In the genomic region with DNA sequence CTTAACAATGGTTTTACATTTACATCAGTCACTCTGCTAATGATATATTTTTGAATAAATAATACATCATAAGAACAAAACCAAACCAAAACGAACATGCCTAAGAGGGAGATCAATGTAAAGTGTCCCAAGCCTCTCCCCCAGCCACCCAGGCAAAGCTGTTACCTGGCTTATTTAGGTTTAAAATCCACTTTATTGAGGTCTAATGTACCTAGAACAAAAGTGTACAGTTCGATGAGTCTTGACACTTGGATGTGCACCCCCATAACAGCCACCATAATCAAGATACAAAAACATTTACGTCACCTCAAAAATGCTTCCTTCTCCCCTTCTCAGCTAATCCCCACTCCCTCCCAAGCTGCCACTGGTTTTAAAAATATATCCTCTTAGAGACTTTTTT, we compare ENCODE assay signal across 21 cellular contexts. TPM values are rescaled to one million over a fixed set of nuclear protein-coding genes. Genes with fewer than 3 reads are reported as not detected.
DNase-seq lines count a peak whose midpoint lies in the region; ATAC-seq and TF ChIP-seq lines count a peak whose summit lies in the region.
"Had no signal": no experiment of that assay in that cellular context is flagged by ENCODE, and none has a peak within 500 bp of the region (broad histone marks: within the 10 kb centered on the region; RNA-seq: fewer than 3 reads in every experiment).

No MANE protein-coding gene starts in this region.

- H3K9ac ChIP-seq in neural cell (ENCODE audit: low read length): no peak overlapping the region

- POLR2A ChIA-PET in WTC11 (lab: Charles Lee): interaction anchor here (0.6 kb wide), 1 partner anchor 1165 kb away, joined by 3 read pairs; no protein-coding TSS in a partner anchor
- POLR2A ChIA-PET in CD4-positive, alpha-beta memory T cell (lab: Charles Lee; ENCODE audit: partially characterized antibody): no interaction called here

- H3K4me3 Mint-ChIP-seq in WTC11 (peak overlapping the region; percentile 65; the same call in 1 of the 2 replicates), type B pancreatic cell (peak overlapping the region; percentile 51)
- H3K4me3 Mint-ChIP-seq in CD4-positive, alpha-beta memory T cell: peak overlapping the region in 3 of 8 donors; percentile 3 to 9 (median 6)

- TF ChIP-seq POLR2A in heart left ventricle (IDR thresholded peaks at IDR 0.05): no peak

- TF ChIP-seq EP300 in neural cell (conservative IDR thresholded peaks at IDR 0.05; ENCODE audit: poor library complexity, severe bottlenecking): no peak

- no peak for TF ChIP-seq RAD21 in neural cell (conservative IDR thresholded peaks at IDR 0.05)

- H4K20me1 ChIP-seq in neural cell (ENCODE audit: insufficient read depth): no peaks in the 10 kb centered on the region

- TF ChIP-seq CTCF in heart left ventricle (IDR thresholded peaks at IDR 0.05) (no peak), WTC11 (IDR thresholded peaks at IDR 0.05) (no peak), neural cell (IDR thresholded peaks at IDR 0.05; ENCODE audit: poor library complexity, severe bottlenecking) (no peak), type B pancreatic cell (conservative IDR thresholded peaks at IDR 0.05) (no peak)

- H3K27ac Mint-ChIP-seq in WTC11 (no peak overlapping the region), type B pancreatic cell (no peak overlapping the region)
- H3K27ac Mint-ChIP-seq in CD4-positive, alpha-beta memory T cell: no peak overlapping the region
- H3K27ac Mint-ChIP-seq: CD4-positive, CD25-positive, alpha-beta regulatory T cell had no signal

- H3K27me3 ChIP-seq in heart left ventricle (peaks cover 7 to 100% (median 48%) of the 10 kb centered on the region in 9 donors), neural cell (ENCODE audit: insufficient read depth, low read depth, low read length) (peaks cover 100% of the 10 kb centered on the region)
- peaks cover 55% of the 10 kb centered on the region for H3K27me3 ChIP-seq in CD4-positive, alpha-beta memory T cell (ENCODE audit: insufficient read depth, low read length)

- H3K27ac ChIP-seq in heart left ventricle (peak overlapping the region; percentile 76 to 98 (median 90)), neural cell (ENCODE audit: low read length) (no peak overlapping the region)
- no peak overlapping the region for H3K27ac ChIP-seq in CD4-positive, alpha-beta memory T cell (ENCODE audit: low read depth, low read length)
- H3K27ac ChIP-seq: SK-N-MC had no signal

- H3K79me2 ChIP-seq in neural cell (replicated peaks; ENCODE audit: insufficient read depth, low read length): no peaks in the 10 kb centered on the region

- H3K4me1 Mint-ChIP-seq in WTC11: peaks cover 58% of the 10 kb centered on the region
- H3K4me1 Mint-ChIP-seq in type B pancreatic cell (ENCODE audit: unreplicated experiment): peaks cover 32% of the 10 kb centered on the region
- H3K4me1 Mint-ChIP-seq in CD4-positive, alpha-beta memory T cell: peaks cover 13 to 32% (median 21%) of the 10 kb centered on the region in 4 donors

- no peak overlapping the region for H3K4me2 ChIP-seq in neural cell (ENCODE audit: low read length)

- peaks cover 100% of the 10 kb centered on the region for H3K27me3 Mint-ChIP-seq in WTC11 (ENCODE audit: low read depth)
- peaks cover 99% of the 10 kb centered on the region for H3K27me3 Mint-ChIP-seq in type B pancreatic cell
- peaks cover 61 to 68% of the 10 kb centered on the region in 2 donors for H3K27me3 Mint-ChIP-seq in CD4-positive, alpha-beta memory T cell

- no peaks in the 10 kb centered on the region for H3K9me2 ChIP-seq in neural cell (ENCODE audit: insufficient read depth, low read length)

- H3K36me3 Mint-ChIP-seq in WTC11: 0 out of 2 replicates have a peak, but pooled peaks cover 2% of the 10 kb centered on the region
- H3K36me3 Mint-ChIP-seq in type B pancreatic cell: no peaks in the 10 kb centered on the region
- H3K36me3 Mint-ChIP-seq in CD4-positive, alpha-beta memory T cell: no peaks in the 10 kb centered on the region
- H3K36me3 Mint-ChIP-seq: CD4-positive, CD25-positive, alpha-beta regulatory T cell had no signal

- no peaks in the 10 kb centered on the region for H3K9me3 Mint-ChIP-seq in WTC11
- no peaks in the 10 kb centered on the region for H3K9me3 Mint-ChIP-seq in type B pancreatic cell
- H3K9me3 Mint-ChIP-seq in CD4-positive, alpha-beta memory T cell: no peaks in the 10 kb centered on the region

- ATAC-seq in heart left ventricle (no peak), WTC11 (no peak)

- H3K9me3 ChIP-seq in heart left ventricle: no peaks in the 10 kb centered on the region
- no peaks in the 10 kb centered on the region for H3K9me3 ChIP-seq in neural cell (ENCODE audit: low read length)
- no peaks in the 10 kb centered on the region for H3K9me3 ChIP-seq in CD4-positive, alpha-beta memory T cell (ENCODE audit: control insufficient read depth in 1 of 2, low read length in 2 of 2)
- H3K9me3 ChIP-seq: BE2C had no signal

- whole genome bisulfite sequencing in heart left ventricle, 4 donors: 19 to 36% (median 30%) methylated on average over 3 of the region's 3 CpGs

- CTCF ChIA-PET in WTC11 (lab: Charles Lee): no interaction called here
- CTCF ChIA-PET in CD4-positive, alpha-beta memory T cell (lab: Charles Lee; ENCODE audit: partially characterized antibody): no interaction called here

- DNase-seq in heart left ventricle: no peak
- no peak for DNase-seq in cardiac septum (ENCODE audit: low spot score)
- no peak for DNase-seq in WTC11 (ENCODE audit: low spot score)
- DNase-seq in type B pancreatic cell (ENCODE audit: extremely low spot score, unreplicated experiment): no peak
- DNase-seq in NCI-H524 treated with DMSO at 0.1 percent for 48 hours (lab: John Stamatoyannopoulos, UW): no peak
- DNase-seq in CD4-positive, alpha-beta memory T cell: no peak
- DNase-seq: BE2C; CD4-positive, CD25-positive, alpha-beta regulatory T cell; COR-L47; DMS79; Kasumi-1; NCI-H1417; NCI-H1694 treated with DMSO at 0.1 percent for 48 hours; NCI-H2081 treated with DMSO at 0.1 percent for 48 hours; NCI-H2171 treated with DMSO at 0.1 percent for 48 hours; NCI-H446; NCI-H526 treated with DMSO at 0.1 percent for 48 hours; SHP77 treated with DMSO at 0.1 percent for 48 hours had no signal

- no peak overlapping the region for H2AFZ ChIP-seq in neural cell (ENCODE audit: low read depth, low read length)

- H3F3A ChIP-seq in neural cell (ENCODE audit: insufficient read depth, low read length, poor library complexity, severe bottlenecking): no peaks in the 10 kb centered on the region

- H3K36me3 ChIP-seq in heart left ventricle: no peaks in the 10 kb centered on the region
- no peaks in the 10 kb centered on the region for H3K36me3 ChIP-seq in neural cell (ENCODE audit: insufficient read depth, low read length)
- H3K36me3 ChIP-seq in CD4-positive, alpha-beta memory T cell (ENCODE audit: insufficient read depth, low read length): no peaks in the 10 kb centered on the region
- H3K36me3 ChIP-seq: BE2C had no signal

- peaks cover 0 to 49% (median 11%) of the 10 kb centered on the region in 12 donors for H3K4me1 ChIP-seq in heart left ventricle
- H3K4me1 ChIP-seq in CD4-positive, alpha-beta memory T cell (ENCODE audit: insufficient read depth, low read length): peaks cover 13% of the 10 kb centered on the region
- H3K4me1 ChIP-seq: BE2C had no signal

- H3K4me3 ChIP-seq in heart left ventricle (peak overlapping the region; percentile 13 to 60 (median 48)), neural cell (ENCODE audit: low read length) (no peak overlapping the region)
- no peak overlapping the region for H3K4me3 ChIP-seq in CD4-positive, alpha-beta memory T cell (ENCODE audit: low read length in 2 of 2)

- intact Hi-C loops in heart left ventricle (cut with DNase I) (loop anchor here in 3 of 10 donors (2.0 to 5.0 kb wide), 2 partner anchors 34 to 36 kb away; no protein-coding TSS in a partner anchor), cardiac septum (cut with DNase I) (no loop called here)
- intact Hi-C loops in CD4-positive, alpha-beta memory T cell (cut with micrococcal nuclease): no loop called here

TF ChIP-seq in WTC11, 78 proteins besides CTCF, POLR2A, EP300 and RAD21 (continues in another document):
- TF ChIP-seq, protein P1, sequence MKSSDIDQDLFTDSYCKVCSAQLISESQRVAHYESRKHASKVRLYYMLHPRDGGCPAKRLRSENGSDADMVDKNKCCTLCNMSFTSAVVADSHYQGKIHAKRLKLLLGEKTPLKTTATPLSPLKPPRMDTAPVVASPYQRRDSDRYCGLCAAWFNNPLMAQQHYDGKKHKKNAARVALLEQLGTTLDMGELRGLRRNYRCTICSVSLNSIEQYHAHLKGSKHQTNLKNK (CRISPR knock-in tag; IDR thresholded peaks at IDR 0.05): no peak
- no peak for TF ChIP-seq NFE2L1 (CRISPR knock-in tag; IDR thresholded peaks at IDR 0.05)
- no peak for TF ChIP-seq ESRRA (CRISPR knock-in tag; IDR thresholded peaks at IDR 0.05; ENCODE audit: borderline replicate concordance)

TF ChIP-seq in neural cell, 6 proteins besides CTCF, POLR2A, EP300 and RAD21 (continues in another document):
- TF ChIP-seq, protein P2, sequence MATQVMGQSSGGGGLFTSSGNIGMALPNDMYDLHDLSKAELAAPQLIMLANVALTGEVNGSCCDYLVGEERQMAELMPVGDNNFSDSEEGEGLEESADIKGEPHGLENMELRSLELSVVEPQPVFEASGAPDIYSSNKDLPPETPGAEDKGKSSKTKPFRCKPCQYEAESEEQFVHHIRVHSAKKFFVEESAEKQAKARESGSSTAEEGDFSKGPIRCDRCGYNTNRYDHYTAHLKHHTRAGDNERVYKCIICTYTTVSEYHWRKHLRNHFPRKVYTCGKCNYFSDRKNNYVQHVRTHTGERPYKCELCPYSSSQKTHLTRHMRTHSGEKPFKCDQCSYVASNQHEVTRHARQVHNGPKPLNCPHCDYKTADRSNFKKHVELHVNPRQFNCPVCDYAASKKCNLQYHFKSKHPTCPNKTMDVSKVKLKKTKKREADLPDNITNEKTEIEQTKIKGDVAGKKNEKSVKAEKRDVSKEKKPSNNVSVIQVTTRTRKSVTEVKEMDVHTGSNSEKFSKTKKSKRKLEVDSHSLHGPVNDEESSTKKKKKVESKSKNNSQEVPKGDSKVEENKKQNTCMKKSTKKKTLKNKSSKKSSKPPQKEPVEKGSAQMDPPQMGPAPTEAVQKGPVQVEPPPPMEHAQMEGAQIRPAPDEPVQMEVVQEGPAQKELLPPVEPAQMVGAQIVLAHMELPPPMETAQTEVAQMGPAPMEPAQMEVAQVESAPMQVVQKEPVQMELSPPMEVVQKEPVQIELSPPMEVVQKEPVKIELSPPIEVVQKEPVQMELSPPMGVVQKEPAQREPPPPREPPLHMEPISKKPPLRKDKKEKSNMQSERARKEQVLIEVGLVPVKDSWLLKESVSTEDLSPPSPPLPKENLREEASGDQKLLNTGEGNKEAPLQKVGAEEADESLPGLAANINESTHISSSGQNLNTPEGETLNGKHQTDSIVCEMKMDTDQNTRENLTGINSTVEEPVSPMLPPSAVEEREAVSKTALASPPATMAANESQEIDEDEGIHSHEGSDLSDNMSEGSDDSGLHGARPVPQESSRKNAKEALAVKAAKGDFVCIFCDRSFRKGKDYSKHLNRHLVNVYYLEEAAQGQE (IDR thresholded peaks at IDR 0.05; ENCODE audit: borderline replicate concordance): no peak

RNA-seq across cellular contexts. Expression of a gene that starts 8.2 kb away (rescaled TPM):
- total RNA-seq in heart left ventricle (100 to 1,000 TPM; 132 to 451 (median 247) TPM), cardiac septum (157 TPM), WTC11 (2021) (0.57 to 1.9 TPM (median 0.89 TPM) in 3 replicates), type B pancreatic cell (ENCODE audit: low replicate concordance) (1.00 and 3.2 TPM in 2 replicates)
- polyA plus RNA-seq in heart left ventricle (100 to 1,000 TPM; 153 to 356 TPM), neural cell (not detected in 2 replicates)
- not detected in 2 replicates for polyA minus RNA-seq in neural cell
- total RNA-seq in CD4-positive, alpha-beta memory T cell: not detected
- not detected for polyA plus RNA-seq in CD4-positive, alpha-beta memory T cell
- total RNA-seq: CD4-positive, CD25-positive, alpha-beta regulatory T cell; RPMI7951 had no signal
- polyA plus RNA-seq: CD4-positive, CD25-positive, alpha-beta regulatory T cell had no signal

Comparison
In these comparisons a context has a peak if more than half of its experiments do, and no peak if none do; other contexts are left out.
1. H3K27ac ChIP-seq: peak in heart left ventricle (12 of 12); none in neural cell (single experiment) and CD4-positive, alpha-beta memory T cell (single experiment).
2. H3K4me3 ChIP-seq: peak in heart left ventricle (12 of 12); none in neural cell (single experiment) and CD4-positive, alpha-beta memory T cell (0 of 2).
3. RNA of a gene that starts 8.2 kb away (total RNA-seq): 132 to 451 TPM in heart left ventricle and 157 TPM in cardiac septum (single experiment); 1.00 to 3.2 TPM in type B pancreatic cell, 0.57 to 1.9 TPM in WTC11 and not detected in CD4-positive, alpha-beta memory T cell; every median in the first group is over 10 times any median in the second.